Comparison of ENCODE assay signal across 8 cellular contexts in genomic region chr11:75815345-75815983, GRCh38. TPM values are rescaled to one million over a fixed set of nuclear protein-coding genes. Genes with fewer than 3 reads are reported as not detected.
DNase-seq lines count a peak whose midpoint lies in the region; ATAC-seq lines count a peak whose summit lies in the region.

No MANE protein-coding gene starts in this region.

- peak overlapping the region; percentile 96 for H3K4me2 ChIP-seq in skeletal muscle satellite cell (ENCODE audit: low read length)

- H3K36me3 ChIP-seq in NT2/D1 (ENCODE audit: insufficient read depth, insufficient read length, low read length), result no peaks in the 10 kb centered on the region
- H3K36me3 ChIP-seq in skeletal muscle satellite cell (ENCODE audit: insufficient read depth, low read length), result no peaks in the 10 kb centered on the region

- no peaks in the 10 kb centered on the region for H3K9me3 Mint-ChIP-seq in activated naive CD4-positive, alpha-beta T cell treated with anti-CD3 and anti-CD28 coated beads, Interleukin-2, amount 50 U/mL, for 24 hours

- no peaks in the 10 kb centered on the region for H3K27me3 Mint-ChIP-seq in activated naive CD4-positive, alpha-beta T cell treated with anti-CD3 and anti-CD28 coated beads, Interleukin-2, amount 50 U/mL, for 24 hours

- no peaks in the 10 kb centered on the region for H3K36me3 Mint-ChIP-seq in activated naive CD4-positive, alpha-beta T cell treated with anti-CD3 and anti-CD28 coated beads, Interleukin-2, amount 50 U/mL, for 24 hours

- H3K27ac ChIP-seq in right cardiac atrium (ENCODE audit: low read length), result peak overlapping the region; percentile 93

- H3K27me3 ChIP-seq in NT2/D1 (ENCODE audit: insufficient read depth, insufficient read length), result no peaks in the 10 kb centered on the region
- H3K27me3 ChIP-seq in right cardiac atrium (ENCODE audit: control insufficient read depth, insufficient read depth), result no peaks in the 10 kb centered on the region
- H3K27me3 ChIP-seq in skeletal muscle satellite cell (ENCODE audit: control insufficient read depth, insufficient read depth, low read length), result peaks cover 2% of the 10 kb centered on the region

- ATAC-seq in HG02642 (IDR thresholded peaks at IDR 0.05; ENCODE audit: poor library complexity, unreplicated experiment) (peak; percentile 18), right cardiac atrium (peak; percentile 34 to 45)

- under 1% methylated on average over 57 of the region's 57 CpGs for WGBS in right cardiac atrium

- H3K9ac ChIP-seq in NT2/D1 (ENCODE audit: insufficient read length, low read depth), result peak overlapping the region; percentile 80
- H3K9ac ChIP-seq in skeletal muscle satellite cell (ENCODE audit: low read depth, low read length), result peak overlapping the region; percentile 92

- H3K4me1 Mint-ChIP-seq in activated naive CD4-positive, alpha-beta T cell treated with anti-CD3 and anti-CD28 coated beads, Interleukin-2, amount 50 U/mL, for 24 hours, result peaks cover 17% of the 10 kb centered on the region

- intact Hi-C loops in right cardiac atrium (cut with DNase I), result no loop called here

- peak overlapping the region; percentile 97 for H3K27ac Mint-ChIP-seq in activated naive CD4-positive, alpha-beta T cell treated with anti-CD3 and anti-CD28 coated beads, Interleukin-2, amount 50 U/mL, for 24 hours

- H3K4me1 ChIP-seq in NT2/D1 (ENCODE audit: insufficient read depth, insufficient read length), result no peaks in the 10 kb centered on the region
- peaks cover 8% of the 10 kb centered on the region for H3K4me1 ChIP-seq in right cardiac atrium (ENCODE audit: control insufficient read depth, insufficient read depth, low read length)
- peaks cover 26% of the 10 kb centered on the region for H3K4me1 ChIP-seq in skeletal muscle satellite cell (ENCODE audit: control insufficient read depth, insufficient read depth, low read length)

- DNase-seq in DMS153 treated with DMSO at 0.1 percent for 48 hours (lab: John Stamatoyannopoulos, UW; ENCODE audit: unreplicated experiment) (peak; percentile 33), DMS153 (lab: John Stamatoyannopoulos, UW) (no peak), NT2/D1 (ENCODE audit: low read depth, low spot score) (no peak), right cardiac atrium (peak in 1 of 3 donors; percentile 83), KG1 (lab: John Stamatoyannopoulos, UW) (no peak)

- H3K4me3 ChIP-seq in NT2/D1 (ENCODE audit: insufficient read length, low read depth) (peak overlapping the region; percentile 76), right cardiac atrium (ENCODE audit: low read length) (peak overlapping the region; percentile 67), skeletal muscle satellite cell (ENCODE audit: low read length) (peak overlapping the region; percentile 78)

- peak overlapping the region; percentile 98 for H3K4me3 Mint-ChIP-seq in activated naive CD4-positive, alpha-beta T cell treated with anti-CD3 and anti-CD28 coated beads, Interleukin-2, amount 50 U/mL, for 24 hours

- H3K9me3 ChIP-seq in NT2/D1 (ENCODE audit: insufficient read depth, low read length), result no peaks in the 10 kb centered on the region
- H3K9me3 ChIP-seq in right cardiac atrium (ENCODE audit: control insufficient read depth, low read length), result no peaks in the 10 kb centered on the region
- H3K9me3 ChIP-seq in skeletal muscle satellite cell (replicated peaks; ENCODE audit: low read length), result no peaks in the 10 kb centered on the region

RNA-seq across cellular contexts. Expression of gene UVRAG, which starts 0.5 kb away (rescaled TPM):
- 10 to 100 TPM; 12.6 to 18.5 (median 14.0) TPM for total RNA-seq in right cardiac atrium
- polyA plus RNA-seq in right cardiac atrium, result 5.5 TPM
- 14.4 and 18.0 TPM in 2 replicates for total RNA-seq in skeletal muscle satellite cell (2012; rRNA removed)

RNA-seq across cellular contexts. Expression of gene DGAT2, which starts 46.9 kb away (rescaled TPM):
- total RNA-seq in right cardiac atrium, result 10 to 100 TPM in 2 of 4 donors, 1 to 10 TPM in 2; 5.7 to 18.0 (median 10.4) TPM
- polyA plus RNA-seq in right cardiac atrium, result 23.4 TPM
- 9.9 and 20.8 TPM in 2 replicates for total RNA-seq in skeletal muscle satellite cell (2012; rRNA removed)
